1 cellular context compared by ENCODE assay signal in the genomic region with DNA sequence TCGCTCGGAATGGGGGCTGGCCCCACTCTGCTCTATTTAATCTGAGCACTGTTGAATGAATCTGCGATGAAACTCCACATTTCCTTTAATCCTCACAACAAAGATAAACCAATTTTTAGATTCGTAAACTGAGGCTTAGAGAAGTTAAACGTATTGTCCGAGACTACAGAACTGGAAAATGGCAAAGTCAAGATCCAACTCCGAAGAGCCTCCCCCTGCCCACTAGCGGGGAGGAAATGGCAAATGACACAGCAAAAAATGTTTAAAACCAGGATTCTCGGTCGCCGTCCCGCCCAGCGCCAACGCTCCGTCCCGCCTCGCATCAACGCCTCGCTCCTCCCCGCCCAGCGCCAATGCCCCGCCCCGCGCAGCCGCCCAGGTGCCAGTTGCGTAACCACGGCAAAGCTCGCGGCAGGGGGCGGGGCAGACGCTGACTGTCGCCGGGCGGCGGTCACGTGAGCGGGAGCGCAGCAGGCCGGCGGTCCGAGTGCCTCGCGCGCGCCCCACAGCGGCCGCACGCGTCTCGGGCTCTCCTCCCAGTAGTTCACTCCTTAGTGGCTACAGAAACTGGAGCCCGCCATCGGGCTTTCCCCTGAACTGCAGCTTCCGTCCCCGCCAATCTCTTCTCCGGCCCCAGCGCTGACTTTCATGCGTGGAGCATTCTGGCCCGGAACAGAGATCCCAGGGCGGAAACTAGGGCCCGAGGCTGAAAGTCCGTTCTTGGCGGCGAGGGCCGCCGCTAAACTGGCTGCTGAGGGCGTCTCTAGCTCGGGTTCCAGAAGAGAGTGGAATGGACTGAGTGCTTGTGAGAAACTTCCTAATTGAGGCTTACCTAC.
A peak's percentile ranks its signal among the peaks of the same experiment; 100 is the strongest.
TF ChIP-seq lines count a peak whose summit lies in the region.

No MANE protein-coding gene starts in this region.

TF ChIP-seq in HepG2, 621 proteins besides CTCF, POLR2A, EP300 and RAD21 (continued from another document and continues in another):
- TF ChIP-seq, protein P1, sequence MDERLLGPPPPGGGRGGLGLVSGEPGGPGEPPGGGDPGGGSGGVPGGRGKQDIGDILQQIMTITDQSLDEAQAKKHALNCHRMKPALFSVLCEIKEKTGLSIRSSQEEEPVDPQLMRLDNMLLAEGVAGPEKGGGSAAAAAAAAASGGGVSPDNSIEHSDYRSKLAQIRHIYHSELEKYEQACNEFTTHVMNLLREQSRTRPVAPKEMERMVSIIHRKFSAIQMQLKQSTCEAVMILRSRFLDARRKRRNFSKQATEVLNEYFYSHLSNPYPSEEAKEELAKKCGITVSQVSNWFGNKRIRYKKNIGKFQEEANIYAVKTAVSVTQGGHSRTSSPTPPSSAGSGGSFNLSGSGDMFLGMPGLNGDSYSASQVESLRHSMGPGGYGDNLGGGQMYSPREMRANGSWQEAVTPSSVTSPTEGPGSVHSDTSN (CRISPR knock-in tag; IDR thresholded peaks at IDR 0.05): no peak
- 0 out of 2 replicates have a peak, but pooled peaks have one; percentile 51 for TF ChIP-seq ZNF350 (CRISPR knock-in tag; IDR thresholded peaks at IDR 0.05; ENCODE audit: borderline replicate concordance, low read depth)
- no peak for TF ChIP-seq ZNF17 (CRISPR knock-in tag; IDR thresholded peaks at IDR 0.05)
- TF ChIP-seq, protein P2, sequence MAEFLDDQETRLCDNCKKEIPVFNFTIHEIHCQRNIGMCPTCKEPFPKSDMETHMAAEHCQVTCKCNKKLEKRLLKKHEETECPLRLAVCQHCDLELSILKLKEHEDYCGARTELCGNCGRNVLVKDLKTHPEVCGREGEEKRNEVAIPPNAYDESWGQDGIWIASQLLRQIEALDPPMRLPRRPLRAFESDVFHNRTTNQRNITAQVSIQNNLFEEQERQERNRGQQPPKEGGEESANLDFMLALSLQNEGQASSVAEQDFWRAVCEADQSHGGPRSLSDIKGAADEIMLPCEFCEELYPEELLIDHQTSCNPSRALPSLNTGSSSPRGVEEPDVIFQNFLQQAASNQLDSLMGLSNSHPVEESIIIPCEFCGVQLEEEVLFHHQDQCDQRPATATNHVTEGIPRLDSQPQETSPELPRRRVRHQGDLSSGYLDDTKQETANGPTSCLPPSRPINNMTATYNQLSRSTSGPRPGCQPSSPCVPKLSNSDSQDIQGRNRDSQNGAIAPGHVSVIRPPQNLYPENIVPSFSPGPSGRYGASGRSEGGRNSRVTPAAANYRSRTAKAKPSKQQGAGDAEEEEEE (CRISPR knock-in tag; IDR thresholded peaks at IDR 0.05; ENCODE audit: borderline replicate concordance): no peak
- TF ChIP-seq, protein P3, sequence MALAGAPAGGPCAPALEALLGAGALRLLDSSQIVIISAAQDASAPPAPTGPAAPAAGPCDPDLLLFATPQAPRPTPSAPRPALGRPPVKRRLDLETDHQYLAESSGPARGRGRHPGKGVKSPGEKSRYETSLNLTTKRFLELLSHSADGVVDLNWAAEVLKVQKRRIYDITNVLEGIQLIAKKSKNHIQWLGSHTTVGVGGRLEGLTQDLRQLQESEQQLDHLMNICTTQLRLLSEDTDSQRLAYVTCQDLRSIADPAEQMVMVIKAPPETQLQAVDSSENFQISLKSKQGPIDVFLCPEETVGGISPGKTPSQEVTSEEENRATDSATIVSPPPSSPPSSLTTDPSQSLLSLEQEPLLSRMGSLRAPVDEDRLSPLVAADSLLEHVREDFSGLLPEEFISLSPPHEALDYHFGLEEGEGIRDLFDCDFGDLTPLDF (CRISPR knock-in tag; IDR thresholded peaks at IDR 0.05): peak; percentile 96
- TF ChIP-seq SNAI1 (CRISPR knock-in tag; IDR thresholded peaks at IDR 0.05; ENCODE audit: borderline replicate concordance): no peak
- TF ChIP-seq ZNF121 (CRISPR knock-in tag; IDR thresholded peaks at IDR 0.05): no peak
- TF ChIP-seq, protein P4, sequence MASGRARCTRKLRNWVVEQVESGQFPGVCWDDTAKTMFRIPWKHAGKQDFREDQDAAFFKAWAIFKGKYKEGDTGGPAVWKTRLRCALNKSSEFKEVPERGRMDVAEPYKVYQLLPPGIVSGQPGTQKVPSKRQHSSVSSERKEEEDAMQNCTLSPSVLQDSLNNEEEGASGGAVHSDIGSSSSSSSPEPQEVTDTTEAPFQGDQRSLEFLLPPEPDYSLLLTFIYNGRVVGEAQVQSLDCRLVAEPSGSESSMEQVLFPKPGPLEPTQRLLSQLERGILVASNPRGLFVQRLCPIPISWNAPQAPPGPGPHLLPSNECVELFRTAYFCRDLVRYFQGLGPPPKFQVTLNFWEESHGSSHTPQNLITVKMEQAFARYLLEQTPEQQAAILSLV (CRISPR knock-in tag; IDR thresholded peaks at IDR 0.05; ENCODE audit: borderline replicate concordance): peak; percentile 89
- TF ChIP-seq, protein P5, sequence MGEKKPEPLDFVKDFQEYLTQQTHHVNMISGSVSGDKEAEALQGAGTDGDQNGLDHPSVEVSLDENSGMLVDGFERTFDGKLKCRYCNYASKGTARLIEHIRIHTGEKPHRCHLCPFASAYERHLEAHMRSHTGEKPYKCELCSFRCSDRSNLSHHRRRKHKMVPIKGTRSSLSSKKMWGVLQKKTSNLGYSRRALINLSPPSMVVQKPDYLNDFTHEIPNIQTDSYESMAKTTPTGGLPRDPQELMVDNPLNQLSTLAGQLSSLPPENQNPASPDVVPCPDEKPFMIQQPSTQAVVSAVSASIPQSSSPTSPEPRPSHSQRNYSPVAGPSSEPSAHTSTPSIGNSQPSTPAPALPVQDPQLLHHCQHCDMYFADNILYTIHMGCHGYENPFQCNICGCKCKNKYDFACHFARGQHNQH (CRISPR knock-in tag; IDR thresholded peaks at IDR 0.05): peak; percentile 91; the same call in 1 of the 2 replicates
- no peak for TF ChIP-seq POLR2AphosphoS2 (IDR thresholded peaks at IDR 0.05; ENCODE audit: low read depth, low read length)
- TF ChIP-seq ZNF234 (CRISPR knock-in tag; conservative IDR thresholded peaks at IDR 0.05): no peak
- TF ChIP-seq NCOA5 (CRISPR knock-in tag; IDR thresholded peaks at IDR 0.05): no peak
- TF ChIP-seq ZNF83 (CRISPR knock-in tag; IDR thresholded peaks at IDR 0.05; ENCODE audit: borderline replicate concordance): no peak
- peak; percentile 67; the same call in 1 of the 2 replicates for TF ChIP-seq JUND (CRISPR knock-in tag; IDR thresholded peaks at IDR 0.05)
- no peak for TF ChIP-seq TCF7L2 (IDR thresholded peaks at IDR 0.05; ENCODE audit: low read depth, low read length)
- no peak for TF ChIP-seq ONECUT2 (CRISPR knock-in tag; IDR thresholded peaks at IDR 0.05)
- peak; percentile 55; the same call in 1 of the 2 replicates for TF ChIP-seq YEATS2 (CRISPR knock-in tag; IDR thresholded peaks at IDR 0.05; ENCODE audit: borderline replicate concordance)
- 0 out of 2 replicates have a peak, but pooled peaks have one; percentile 37 for TF ChIP-seq ZFP82 (CRISPR knock-in tag; IDR thresholded peaks at IDR 0.05; ENCODE audit: borderline replicate concordance)
- no peak for TF ChIP-seq SNRNP70 (IDR thresholded peaks at IDR 0.05; ENCODE audit: low read depth, low read length)
- no peak for TF ChIP-seq GTF3A (CRISPR knock-in tag; conservative IDR thresholded peaks at IDR 0.05)
- peak; percentile 89; the same call in 1 of the 2 replicates for TF ChIP-seq SAFB2 (CRISPR knock-in tag; IDR thresholded peaks at IDR 0.05; ENCODE audit: borderline replicate concordance, low read depth)
- no peak for TF ChIP-seq HOXA7 (CRISPR knock-in tag; IDR thresholded peaks at IDR 0.05)
- TF ChIP-seq ZNF75D (CRISPR knock-in tag; IDR thresholded peaks at IDR 0.05; ENCODE audit: borderline replicate concordance): no peak
- no peak for TF ChIP-seq SRSF4 (IDR thresholded peaks at IDR 0.05; ENCODE audit: low read depth, low read length, poor library complexity, severe bottlenecking)
- TF ChIP-seq, protein P6, sequence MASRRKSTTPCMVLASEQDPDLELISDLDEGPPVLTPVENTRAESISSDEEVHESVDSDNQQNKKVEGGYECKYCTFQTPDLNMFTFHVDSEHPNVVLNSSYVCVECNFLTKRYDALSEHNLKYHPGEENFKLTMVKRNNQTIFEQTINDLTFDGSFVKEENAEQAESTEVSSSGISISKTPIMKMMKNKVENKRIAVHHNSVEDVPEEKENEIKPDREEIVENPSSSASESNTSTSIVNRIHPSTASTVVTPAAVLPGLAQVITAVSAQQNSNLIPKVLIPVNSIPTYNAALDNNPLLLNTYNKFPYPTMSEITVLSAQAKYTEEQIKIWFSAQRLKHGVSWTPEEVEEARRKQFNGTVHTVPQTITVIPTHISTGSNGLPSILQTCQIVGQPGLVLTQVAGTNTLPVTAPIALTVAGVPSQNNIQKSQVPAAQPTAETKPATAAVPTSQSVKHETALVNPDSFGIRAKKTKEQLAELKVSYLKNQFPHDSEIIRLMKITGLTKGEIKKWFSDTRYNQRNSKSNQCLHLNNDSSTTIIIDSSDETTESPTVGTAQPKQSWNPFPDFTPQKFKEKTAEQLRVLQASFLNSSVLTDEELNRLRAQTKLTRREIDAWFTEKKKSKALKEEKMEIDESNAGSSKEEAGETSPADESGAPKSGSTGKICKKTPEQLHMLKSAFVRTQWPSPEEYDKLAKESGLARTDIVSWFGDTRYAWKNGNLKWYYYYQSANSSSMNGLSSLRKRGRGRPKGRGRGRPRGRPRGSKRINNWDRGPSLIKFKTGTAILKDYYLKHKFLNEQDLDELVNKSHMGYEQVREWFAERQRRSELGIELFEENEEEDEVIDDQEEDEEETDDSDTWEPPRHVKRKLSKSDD (CRISPR knock-in tag; IDR thresholded peaks at IDR 0.05; ENCODE audit: low read depth): peak; percentile 93
- TF ChIP-seq SAP130 (CRISPR knock-in tag; IDR thresholded peaks at IDR 0.05; ENCODE audit: low read depth): peak; percentile 95
- TF ChIP-seq, protein P7, sequence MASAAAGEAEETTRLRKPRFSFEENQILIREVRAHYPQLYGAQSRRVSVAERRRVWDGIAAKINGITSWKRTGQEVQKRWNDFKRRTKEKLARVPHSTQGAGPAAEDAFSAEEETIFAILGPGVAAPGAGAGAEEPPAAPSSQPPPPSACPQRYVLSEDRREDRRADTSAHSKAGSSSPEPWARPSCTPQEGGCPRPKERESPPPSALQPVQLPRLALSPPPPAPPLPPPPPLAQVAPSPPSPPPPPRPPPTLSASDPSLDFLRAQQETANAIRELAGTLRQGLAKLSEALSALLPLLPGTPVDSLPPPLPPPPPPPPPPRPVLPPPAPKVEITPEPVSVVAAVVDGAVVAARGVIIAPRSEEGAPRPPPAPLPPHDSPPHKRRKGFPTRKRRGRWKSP (CRISPR knock-in tag; IDR thresholded peaks at IDR 0.05): peak; percentile 77
- TF ChIP-seq, protein P8, sequence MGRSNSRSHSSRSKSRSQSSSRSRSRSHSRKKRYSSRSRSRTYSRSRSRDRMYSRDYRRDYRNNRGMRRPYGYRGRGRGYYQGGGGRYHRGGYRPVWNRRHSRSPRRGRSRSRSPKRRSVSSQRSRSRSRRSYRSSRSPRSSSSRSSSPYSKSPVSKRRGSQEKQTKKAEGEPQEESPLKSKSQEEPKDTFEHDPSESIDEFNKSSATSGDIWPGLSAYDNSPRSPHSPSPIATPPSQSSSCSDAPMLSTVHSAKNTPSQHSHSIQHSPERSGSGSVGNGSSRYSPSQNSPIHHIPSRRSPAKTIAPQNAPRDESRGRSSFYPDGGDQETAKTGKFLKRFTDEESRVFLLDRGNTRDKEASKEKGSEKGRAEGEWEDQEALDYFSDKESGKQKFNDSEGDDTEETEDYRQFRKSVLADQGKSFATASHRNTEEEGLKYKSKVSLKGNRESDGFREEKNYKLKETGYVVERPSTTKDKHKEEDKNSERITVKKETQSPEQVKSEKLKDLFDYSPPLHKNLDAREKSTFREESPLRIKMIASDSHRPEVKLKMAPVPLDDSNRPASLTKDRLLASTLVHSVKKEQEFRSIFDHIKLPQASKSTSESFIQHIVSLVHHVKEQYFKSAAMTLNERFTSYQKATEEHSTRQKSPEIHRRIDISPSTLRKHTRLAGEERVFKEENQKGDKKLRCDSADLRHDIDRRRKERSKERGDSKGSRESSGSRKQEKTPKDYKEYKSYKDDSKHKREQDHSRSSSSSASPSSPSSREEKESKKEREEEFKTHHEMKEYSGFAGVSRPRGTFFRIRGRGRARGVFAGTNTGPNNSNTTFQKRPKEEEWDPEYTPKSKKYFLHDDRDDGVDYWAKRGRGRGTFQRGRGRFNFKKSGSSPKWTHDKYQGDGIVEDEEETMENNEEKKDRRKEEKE (IDR thresholded peaks at IDR 0.05): no peak
- TF ChIP-seq NR2F2 (IDR thresholded peaks at IDR 0.05; ENCODE audit: borderline replicate concordance, low read depth): no peak
- TF ChIP-seq ZNF883 (CRISPR knock-in tag; IDR thresholded peaks at IDR 0.05; ENCODE audit: not compliant biosample characterization): peak; percentile 50
- TF ChIP-seq POLR2G (IDR thresholded peaks at IDR 0.05; ENCODE audit: low read depth, low read length): peak; percentile 85
- TF ChIP-seq ZNF672 (CRISPR knock-in tag; IDR thresholded peaks at IDR 0.05): no peak
- TF ChIP-seq ZBTB20 (CRISPR knock-in tag; IDR thresholded peaks at IDR 0.05; ENCODE audit: borderline replicate concordance, low read depth): no peak
- no peak for TF ChIP-seq ZFAT (CRISPR knock-in tag; conservative IDR thresholded peaks at IDR 0.05)
- TF ChIP-seq, protein P9, sequence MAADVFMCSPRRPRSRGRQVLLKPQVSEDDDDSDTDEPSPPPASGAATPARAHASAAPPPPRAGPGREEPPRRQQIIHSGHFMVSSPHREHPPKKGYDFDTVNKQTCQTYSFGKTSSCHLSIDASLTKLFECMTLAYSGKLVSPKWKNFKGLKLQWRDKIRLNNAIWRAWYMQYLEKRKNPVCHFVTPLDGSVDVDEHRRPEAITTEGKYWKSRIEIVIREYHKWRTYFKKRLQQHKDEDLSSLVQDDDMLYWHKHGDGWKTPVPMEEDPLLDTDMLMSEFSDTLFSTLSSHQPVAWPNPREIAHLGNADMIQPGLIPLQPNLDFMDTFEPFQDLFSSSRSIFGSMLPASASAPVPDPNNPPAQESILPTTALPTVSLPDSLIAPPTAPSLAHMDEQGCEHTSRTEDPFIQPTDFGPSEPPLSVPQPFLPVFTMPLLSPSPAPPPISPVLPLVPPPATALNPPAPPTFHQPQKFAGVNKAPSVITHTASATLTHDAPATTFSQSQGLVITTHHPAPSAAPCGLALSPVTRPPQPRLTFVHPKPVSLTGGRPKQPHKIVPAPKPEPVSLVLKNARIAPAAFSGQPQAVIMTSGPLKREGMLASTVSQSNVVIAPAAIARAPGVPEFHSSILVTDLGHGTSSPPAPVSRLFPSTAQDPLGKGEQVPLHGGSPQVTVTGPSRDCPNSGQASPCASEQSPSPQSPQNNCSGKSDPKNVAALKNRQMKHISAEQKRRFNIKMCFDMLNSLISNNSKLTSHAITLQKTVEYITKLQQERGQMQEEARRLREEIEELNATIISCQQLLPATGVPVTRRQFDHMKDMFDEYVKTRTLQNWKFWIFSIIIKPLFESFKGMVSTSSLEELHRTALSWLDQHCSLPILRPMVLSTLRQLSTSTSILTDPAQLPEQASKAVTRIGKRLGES (CRISPR knock-in tag; IDR thresholded peaks at IDR 0.05; ENCODE audit: borderline replicate concordance): no peak
- peak; percentile 88; the same call in 1 of the 2 replicates for TF ChIP-seq ZSCAN12 (CRISPR knock-in tag; IDR thresholded peaks at IDR 0.05)
- TF ChIP-seq, protein P10, sequence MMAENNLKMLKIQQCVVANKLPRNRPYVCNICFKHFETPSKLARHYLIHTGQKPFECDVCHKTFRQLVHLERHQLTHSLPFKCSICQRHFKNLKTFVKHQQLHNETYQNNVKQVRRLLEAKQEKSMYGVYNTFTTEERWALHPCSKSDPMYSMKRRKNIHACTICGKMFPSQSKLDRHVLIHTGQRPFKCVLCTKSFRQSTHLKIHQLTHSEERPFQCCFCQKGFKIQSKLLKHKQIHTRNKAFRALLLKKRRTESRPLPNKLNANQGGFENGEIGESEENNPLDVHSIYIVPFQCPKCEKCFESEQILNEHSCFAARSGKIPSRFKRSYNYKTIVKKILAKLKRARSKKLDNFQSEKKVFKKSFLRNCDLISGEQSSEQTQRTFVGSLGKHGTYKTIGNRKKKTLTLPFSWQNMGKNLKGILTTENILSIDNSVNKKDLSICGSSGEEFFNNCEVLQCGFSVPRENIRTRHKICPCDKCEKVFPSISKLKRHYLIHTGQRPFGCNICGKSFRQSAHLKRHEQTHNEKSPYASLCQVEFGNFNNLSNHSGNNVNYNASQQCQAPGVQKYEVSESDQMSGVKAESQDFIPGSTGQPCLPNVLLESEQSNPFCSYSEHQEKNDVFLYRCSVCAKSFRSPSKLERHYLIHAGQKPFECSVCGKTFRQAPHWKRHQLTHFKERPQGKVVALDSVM (CRISPR knock-in tag; IDR thresholded peaks at IDR 0.05): peak; percentile 7; the same call in 1 of the 2 replicates
